ENCODE assay signal across 1 cellular context in genomic region chr21:34364921-34365320, GRCh38.
TF ChIP-seq lines count a peak whose summit lies in the region.

No MANE protein-coding gene starts in this region.

TF ChIP-seq in HepG2, 621 proteins besides CTCF, POLR2A, EP300 and RAD21:
- no peak for TF ChIP-seq ZNF350 (CRISPR knock-in tag; IDR thresholded peaks at IDR 0.05; ENCODE audit: borderline replicate concordance, low read depth)
- TF ChIP-seq, protein P1, sequence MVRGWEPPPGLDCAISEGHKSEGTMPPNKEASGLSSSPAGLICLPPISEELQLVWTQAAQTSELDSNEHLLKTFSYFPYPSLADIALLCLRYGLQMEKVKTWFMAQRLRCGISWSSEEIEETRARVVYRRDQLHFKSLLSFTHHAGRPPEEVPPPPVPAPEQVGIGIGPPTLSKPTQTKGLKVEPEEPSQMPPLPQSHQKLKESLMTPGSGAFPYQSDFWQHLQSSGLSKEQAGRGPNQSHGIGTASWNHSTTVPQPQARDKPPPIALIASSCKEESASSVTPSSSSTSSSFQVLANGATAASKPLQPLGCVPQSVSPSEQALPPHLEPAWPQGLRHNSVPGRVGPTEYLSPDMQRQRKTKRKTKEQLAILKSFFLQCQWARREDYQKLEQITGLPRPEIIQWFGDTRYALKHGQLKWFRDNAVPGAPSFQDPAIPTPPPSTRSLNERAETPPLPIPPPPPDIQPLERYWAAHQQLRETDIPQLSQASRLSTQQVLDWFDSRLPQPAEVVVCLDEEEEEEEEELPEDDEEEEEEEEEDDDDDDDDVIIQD (CRISPR knock-in tag; IDR thresholded peaks at IDR 0.05; ENCODE audit: low read depth) = no peak
- no peak for TF ChIP-seq MXI1 (IDR thresholded peaks at IDR 0.05; ENCODE audit: borderline replicate concordance, low read depth, low read length)
- no peak for TF ChIP-seq SMYD3 (CRISPR knock-in tag; IDR thresholded peaks at IDR 0.05)
- no peak for TF ChIP-seq DPF2 (CRISPR knock-in tag; IDR thresholded peaks at IDR 0.05; ENCODE audit: borderline replicate concordance, low read depth)
- TF ChIP-seq GZF1 (CRISPR knock-in tag; IDR thresholded peaks at IDR 0.05) = no peak
- TF ChIP-seq ZNF790 (CRISPR knock-in tag; IDR thresholded peaks at IDR 0.05; ENCODE audit: borderline replicate concordance) = no peak
- TF ChIP-seq ZNF580 (CRISPR knock-in tag; IDR thresholded peaks at IDR 0.05; ENCODE audit: borderline replicate concordance, low read depth) = no peak
- no peak for TF ChIP-seq FIP1L1 (IDR thresholded peaks at IDR 0.05; ENCODE audit: borderline replicate concordance, insufficient read depth, low read depth, low read length)
